ENCODE assay signal across 1 cellular context in genomic region chr17:2511138-2511461, GRCh38.
TF ChIP-seq lines count a peak whose summit lies in the region.

No MANE protein-coding gene starts in this region.

TF ChIP-seq in IMR-90, 13 proteins besides CTCF, POLR2A, EP300 and RAD21 (continued from another document):
- TF ChIP-seq MXI1 (IDR thresholded peaks at IDR 0.05; ENCODE audit: borderline replicate concordance, low read depth, low read length): no peak
- no peak for TF ChIP-seq CHD1 (IDR thresholded peaks at IDR 0.05; ENCODE audit: low read depth, low read length)
- TF ChIP-seq MAFK (IDR thresholded peaks at IDR 0.05; ENCODE audit: low read depth, low read length): no peak
